ENCODE assay signal across 1 cellular context in genomic region chr1:229625893-229626831, GRCh38.
TF ChIP-seq lines count a peak whose summit lies in the region.

Gene TAF5L (minus strand): TSS chr1:229626122. CDS start chr1:229614482, 11,640 bp downstream.
Gene URB2 (plus strand): TSS chr1:229626247. CDS start chr1:229627634, 1,387 bp downstream.

TF ChIP-seq in HepG2, 621 proteins besides CTCF, POLR2A, EP300 and RAD21 (continued from another document and continues in another):
- TF ChIP-seq ZBTB49 (CRISPR knock-in tag; IDR thresholded peaks at IDR 0.05; ENCODE audit: borderline replicate concordance) = no peak
- peak; percentile 86; the same call in 1 of the 2 replicates for TF ChIP-seq SRY (CRISPR knock-in tag; IDR thresholded peaks at IDR 0.05)
- no peak; the same call in 1 of the 2 replicates for TF ChIP-seq HNF4G (IDR thresholded peaks at IDR 0.05; ENCODE audit: borderline replicate concordance, low read depth, low read length)
- no peak for TF ChIP-seq HNF4G (CRISPR knock-in tag; IDR thresholded peaks at IDR 0.05; ENCODE audit: borderline replicate concordance, low read depth)
- no peak for TF ChIP-seq NCOA5 (CRISPR knock-in tag; IDR thresholded peaks at IDR 0.05)
- TF ChIP-seq TRIM22 (IDR thresholded peaks at IDR 0.05) = no peak
- TF ChIP-seq NFE2 (CRISPR knock-in tag; IDR thresholded peaks at IDR 0.05) = no peak
- TF ChIP-seq PBX2 (CRISPR knock-in tag; IDR thresholded peaks at IDR 0.05) = no peak
- TF ChIP-seq HDAC2 (CRISPR knock-in tag; IDR thresholded peaks at IDR 0.05) = no peak; the same call in 1 of the 2 replicates
- TF ChIP-seq KDM3A (CRISPR knock-in tag; IDR thresholded peaks at IDR 0.05; ENCODE audit: low read depth) = no peak
- TF ChIP-seq ZSCAN5A (CRISPR knock-in tag; IDR thresholded peaks at IDR 0.05; ENCODE audit: borderline replicate concordance) = no peak
- peak; percentile 68; the same call in 1 of the 2 replicates for TF ChIP-seq NRL (CRISPR knock-in tag; IDR thresholded peaks at IDR 0.05; ENCODE audit: borderline replicate concordance)
- TF ChIP-seq PHB2 (IDR thresholded peaks at IDR 0.05; ENCODE audit: partially characterized antibody) = no peak
- no peak for TF ChIP-seq NFIC (IDR thresholded peaks at IDR 0.05; ENCODE audit: low read length)
- TF ChIP-seq SRF (IDR thresholded peaks at IDR 0.05; ENCODE audit: low read depth, low read length) = peak; percentile 87
- peak; percentile 73; the same call in 1 of the 2 replicates for TF ChIP-seq ZNF710 (CRISPR knock-in tag; IDR thresholded peaks at IDR 0.05; ENCODE audit: borderline replicate concordance)
- TF ChIP-seq ZNF614 (CRISPR knock-in tag; IDR thresholded peaks at IDR 0.05; ENCODE audit: borderline replicate concordance) = no peak
- TF ChIP-seq SAP130 (CRISPR knock-in tag; IDR thresholded peaks at IDR 0.05; ENCODE audit: low read depth) = peak; percentile 98
- TF ChIP-seq ZNF121 (CRISPR knock-in tag; IDR thresholded peaks at IDR 0.05) = no peak
- TF ChIP-seq ZNF724P (CRISPR knock-in tag; IDR thresholded peaks at IDR 0.05; ENCODE audit: borderline replicate concordance) = no peak
- no peak for TF ChIP-seq ZNF737 (CRISPR knock-in tag; IDR thresholded peaks at IDR 0.05; ENCODE audit: borderline replicate concordance)
- no peak for TF ChIP-seq ZNF20 (CRISPR knock-in tag; IDR thresholded peaks at IDR 0.05)
- no peak for TF ChIP-seq ZBTB26 (CRISPR knock-in tag; IDR thresholded peaks at IDR 0.05; ENCODE audit: borderline replicate concordance)
- TF ChIP-seq ZNF841 (CRISPR knock-in tag; IDR thresholded peaks at IDR 0.05; ENCODE audit: borderline replicate concordance) = no peak
- TF ChIP-seq FIP1L1 (IDR thresholded peaks at IDR 0.05; ENCODE audit: borderline replicate concordance, insufficient read depth, low read depth, low read length) = no peak
- no peak for TF ChIP-seq CBX1 (IDR thresholded peaks at IDR 0.05; ENCODE audit: low read depth)
- TF ChIP-seq ZSCAN30 (CRISPR knock-in tag; IDR thresholded peaks at IDR 0.05) = no peak
- TF ChIP-seq CREB3 (CRISPR knock-in tag; IDR thresholded peaks at IDR 0.05) = no peak
- no peak for TF ChIP-seq KAT7 (CRISPR knock-in tag; IDR thresholded peaks at IDR 0.05; ENCODE audit: borderline replicate concordance)
- no peak for TF ChIP-seq HMG20A (CRISPR knock-in tag; IDR thresholded peaks at IDR 0.05; ENCODE audit: borderline replicate concordance)
- TF ChIP-seq CBX2 (IDR thresholded peaks at IDR 0.05; ENCODE audit: low read depth, low read length) = no peak
- no peak for TF ChIP-seq CBX2 (CRISPR knock-in tag; IDR thresholded peaks at IDR 0.05; ENCODE audit: low read depth)
- no peak for TF ChIP-seq ZNF800 (CRISPR knock-in tag; IDR thresholded peaks at IDR 0.05)
- TF ChIP-seq NFKB2 (CRISPR knock-in tag; IDR thresholded peaks at IDR 0.05; ENCODE audit: borderline replicate concordance) = peak; percentile 24; the same call in 1 of the 2 replicates
- TF ChIP-seq ZNF207 (IDR thresholded peaks at IDR 0.05; ENCODE audit: borderline replicate concordance) = no peak
- no peak for TF ChIP-seq PRPF4 (IDR thresholded peaks at IDR 0.05; ENCODE audit: low read depth, low read length, poor library complexity, severe bottlenecking)
- TF ChIP-seq ZNF335 (CRISPR knock-in tag; IDR thresholded peaks at IDR 0.05) = no peak
- peak; percentile 89; the same call in 1 of the 2 replicates for TF ChIP-seq DNMT1 (CRISPR knock-in tag; IDR thresholded peaks at IDR 0.05)
- peak; percentile 81 for TF ChIP-seq ZNF407 (CRISPR knock-in tag; IDR thresholded peaks at IDR 0.05; ENCODE audit: not compliant biosample characterization)
- TF ChIP-seq SIN3B (IDR thresholded peaks at IDR 0.05; ENCODE audit: low read length) = no peak
- TF ChIP-seq CENPT (CRISPR knock-in tag; IDR thresholded peaks at IDR 0.05; ENCODE audit: low read depth) = peak; percentile 65; the same call in 1 of the 2 replicates
